Comparison of ENCODE assay signal across 1 cellular context in the genomic region with DNA sequence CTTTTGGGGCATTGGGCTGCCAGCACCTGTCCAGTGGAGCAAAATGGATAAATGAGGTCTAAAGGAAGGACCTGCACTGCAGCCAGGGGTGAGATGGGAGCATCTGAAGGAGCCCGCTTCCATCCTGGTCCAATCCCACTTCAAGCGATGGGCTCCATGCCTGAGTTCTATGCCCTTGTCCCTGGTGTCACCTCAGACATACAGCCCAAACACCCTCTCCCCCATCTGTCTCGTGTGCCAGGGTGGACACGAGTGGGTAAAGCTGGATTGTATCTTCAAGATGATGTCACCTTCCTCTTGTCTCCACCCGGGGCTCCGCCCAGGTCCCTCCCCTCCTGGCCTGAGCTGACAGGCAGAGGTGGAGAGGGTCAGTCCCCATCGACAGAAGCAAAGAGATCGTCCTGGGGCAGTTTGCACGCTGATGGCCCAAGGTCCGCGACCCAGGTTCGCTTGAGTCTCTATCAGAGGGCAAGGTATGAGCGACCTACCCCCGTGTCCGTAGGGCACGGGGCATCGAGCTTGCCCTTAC.
A peak's percentile ranks its signal among the peaks of the same experiment; 100 is the strongest.
TF ChIP-seq lines count a peak whose summit lies in the region.

No MANE protein-coding gene starts in this region.

TF ChIP-seq in HepG2, 621 proteins besides CTCF, POLR2A, EP300 and RAD21 (continues in another document):
- TF ChIP-seq NFIC (IDR thresholded peaks at IDR 0.05; ENCODE audit: low read length) = no peak
- TF ChIP-seq NBN (conservative IDR thresholded peaks at IDR 0.05) = no peak
- TF ChIP-seq ZNF160 (CRISPR knock-in tag; IDR thresholded peaks at IDR 0.05) = no peak
- no peak for TF ChIP-seq NCOR1 (IDR thresholded peaks at IDR 0.05; ENCODE audit: borderline replicate concordance, low read length)
- no peak for TF ChIP-seq PCBP1 (IDR thresholded peaks at IDR 0.05; ENCODE audit: borderline replicate concordance, low read depth, low read length)
- TF ChIP-seq, protein P1, sequence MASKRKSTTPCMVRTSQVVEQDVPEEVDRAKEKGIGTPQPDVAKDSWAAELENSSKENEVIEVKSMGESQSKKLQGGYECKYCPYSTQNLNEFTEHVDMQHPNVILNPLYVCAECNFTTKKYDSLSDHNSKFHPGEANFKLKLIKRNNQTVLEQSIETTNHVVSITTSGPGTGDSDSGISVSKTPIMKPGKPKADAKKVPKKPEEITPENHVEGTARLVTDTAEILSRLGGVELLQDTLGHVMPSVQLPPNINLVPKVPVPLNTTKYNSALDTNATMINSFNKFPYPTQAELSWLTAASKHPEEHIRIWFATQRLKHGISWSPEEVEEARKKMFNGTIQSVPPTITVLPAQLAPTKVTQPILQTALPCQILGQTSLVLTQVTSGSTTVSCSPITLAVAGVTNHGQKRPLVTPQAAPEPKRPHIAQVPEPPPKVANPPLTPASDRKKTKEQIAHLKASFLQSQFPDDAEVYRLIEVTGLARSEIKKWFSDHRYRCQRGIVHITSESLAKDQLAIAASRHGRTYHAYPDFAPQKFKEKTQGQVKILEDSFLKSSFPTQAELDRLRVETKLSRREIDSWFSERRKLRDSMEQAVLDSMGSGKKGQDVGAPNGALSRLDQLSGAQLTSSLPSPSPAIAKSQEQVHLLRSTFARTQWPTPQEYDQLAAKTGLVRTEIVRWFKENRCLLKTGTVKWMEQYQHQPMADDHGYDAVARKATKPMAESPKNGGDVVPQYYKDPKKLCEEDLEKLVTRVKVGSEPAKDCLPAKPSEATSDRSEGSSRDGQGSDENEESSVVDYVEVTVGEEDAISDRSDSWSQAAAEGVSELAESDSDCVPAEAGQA (IDR thresholded peaks at IDR 0.05; ENCODE audit: low read depth) = no peak
- TF ChIP-seq, protein P1 (CRISPR knock-in tag; IDR thresholded peaks at IDR 0.05; ENCODE audit: borderline replicate concordance) = no peak
- no peak for TF ChIP-seq SIX1 (CRISPR knock-in tag; IDR thresholded peaks at IDR 0.05; ENCODE audit: borderline replicate concordance)
- 0 out of 2 replicates have a peak, but pooled peaks have one; percentile 1 for TF ChIP-seq IRF2 (CRISPR knock-in tag; IDR thresholded peaks at IDR 0.05)
- no peak for TF ChIP-seq ZBTB25 (CRISPR knock-in tag; IDR thresholded peaks at IDR 0.05)
- TF ChIP-seq MEF2D (CRISPR knock-in tag; IDR thresholded peaks at IDR 0.05) = peak; percentile 16; the same call in 1 of the 2 replicates
- no peak for TF ChIP-seq ZNF253 (CRISPR knock-in tag; IDR thresholded peaks at IDR 0.05; ENCODE audit: borderline replicate concordance)
- TF ChIP-seq, protein P2, sequence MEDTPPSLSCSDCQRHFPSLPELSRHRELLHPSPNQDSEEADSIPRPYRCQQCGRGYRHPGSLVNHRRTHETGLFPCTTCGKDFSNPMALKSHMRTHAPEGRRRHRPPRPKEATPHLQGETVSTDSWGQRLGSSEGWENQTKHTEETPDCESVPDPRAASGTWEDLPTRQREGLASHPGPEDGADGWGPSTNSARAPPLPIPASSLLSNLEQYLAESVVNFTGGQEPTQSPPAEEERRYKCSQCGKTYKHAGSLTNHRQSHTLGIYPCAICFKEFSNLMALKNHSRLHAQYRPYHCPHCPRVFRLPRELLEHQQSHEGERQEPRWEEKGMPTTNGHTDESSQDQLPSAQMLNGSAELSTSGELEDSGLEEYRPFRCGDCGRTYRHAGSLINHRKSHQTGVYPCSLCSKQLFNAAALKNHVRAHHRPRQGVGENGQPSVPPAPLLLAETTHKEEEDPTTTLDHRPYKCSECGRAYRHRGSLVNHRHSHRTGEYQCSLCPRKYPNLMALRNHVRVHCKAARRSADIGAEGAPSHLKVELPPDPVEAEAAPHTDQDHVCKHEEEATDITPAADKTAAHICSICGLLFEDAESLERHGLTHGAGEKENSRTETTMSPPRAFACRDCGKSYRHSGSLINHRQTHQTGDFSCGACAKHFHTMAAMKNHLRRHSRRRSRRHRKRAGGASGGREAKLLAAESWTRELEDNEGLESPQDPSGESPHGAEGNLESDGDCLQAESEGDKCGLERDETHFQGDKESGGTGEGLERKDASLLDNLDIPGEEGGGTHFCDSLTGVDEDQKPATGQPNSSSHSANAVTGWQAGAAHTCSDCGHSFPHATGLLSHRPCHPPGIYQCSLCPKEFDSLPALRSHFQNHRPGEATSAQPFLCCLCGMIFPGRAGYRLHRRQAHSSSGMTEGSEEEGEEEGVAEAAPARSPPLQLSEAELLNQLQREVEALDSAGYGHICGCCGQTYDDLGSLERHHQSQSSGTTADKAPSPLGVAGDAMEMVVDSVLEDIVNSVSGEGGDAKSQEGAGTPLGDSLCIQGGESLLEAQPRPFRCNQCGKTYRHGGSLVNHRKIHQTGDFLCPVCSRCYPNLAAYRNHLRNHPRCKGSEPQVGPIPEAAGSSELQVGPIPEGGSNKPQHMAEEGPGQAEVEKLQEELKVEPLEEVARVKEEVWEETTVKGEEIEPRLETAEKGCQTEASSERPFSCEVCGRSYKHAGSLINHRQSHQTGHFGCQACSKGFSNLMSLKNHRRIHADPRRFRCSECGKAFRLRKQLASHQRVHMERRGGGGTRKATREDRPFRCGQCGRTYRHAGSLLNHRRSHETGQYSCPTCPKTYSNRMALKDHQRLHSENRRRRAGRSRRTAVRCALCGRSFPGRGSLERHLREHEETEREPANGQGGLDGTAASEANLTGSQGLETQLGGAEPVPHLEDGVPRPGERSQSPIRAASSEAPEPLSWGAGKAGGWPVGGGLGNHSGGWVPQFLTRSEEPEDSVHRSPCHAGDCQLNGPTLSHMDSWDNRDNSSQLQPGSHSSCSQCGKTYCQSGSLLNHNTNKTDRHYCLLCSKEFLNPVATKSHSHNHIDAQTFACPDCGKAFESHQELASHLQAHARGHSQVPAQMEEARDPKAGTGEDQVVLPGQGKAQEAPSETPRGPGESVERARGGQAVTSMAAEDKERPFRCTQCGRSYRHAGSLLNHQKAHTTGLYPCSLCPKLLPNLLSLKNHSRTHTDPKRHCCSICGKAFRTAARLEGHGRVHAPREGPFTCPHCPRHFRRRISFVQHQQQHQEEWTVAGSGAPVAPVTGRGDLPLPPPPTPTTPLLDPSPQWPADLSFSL (CRISPR knock-in tag; IDR thresholded peaks at IDR 0.05) = no peak
- TF ChIP-seq HDAC6 (IDR thresholded peaks at IDR 0.05; ENCODE audit: low read depth, low read length) = no peak
- TF ChIP-seq KAT2B (IDR thresholded peaks at IDR 0.05; ENCODE audit: borderline replicate concordance, low read depth, low read length) = no peak
- no peak for TF ChIP-seq HNF4G (IDR thresholded peaks at IDR 0.05; ENCODE audit: borderline replicate concordance, low read depth, low read length)
- no peak for TF ChIP-seq HNF4G (CRISPR knock-in tag; IDR thresholded peaks at IDR 0.05; ENCODE audit: borderline replicate concordance, low read depth)
- no peak for TF ChIP-seq BATF2 (CRISPR knock-in tag; IDR thresholded peaks at IDR 0.05)
- TF ChIP-seq, protein P3, sequence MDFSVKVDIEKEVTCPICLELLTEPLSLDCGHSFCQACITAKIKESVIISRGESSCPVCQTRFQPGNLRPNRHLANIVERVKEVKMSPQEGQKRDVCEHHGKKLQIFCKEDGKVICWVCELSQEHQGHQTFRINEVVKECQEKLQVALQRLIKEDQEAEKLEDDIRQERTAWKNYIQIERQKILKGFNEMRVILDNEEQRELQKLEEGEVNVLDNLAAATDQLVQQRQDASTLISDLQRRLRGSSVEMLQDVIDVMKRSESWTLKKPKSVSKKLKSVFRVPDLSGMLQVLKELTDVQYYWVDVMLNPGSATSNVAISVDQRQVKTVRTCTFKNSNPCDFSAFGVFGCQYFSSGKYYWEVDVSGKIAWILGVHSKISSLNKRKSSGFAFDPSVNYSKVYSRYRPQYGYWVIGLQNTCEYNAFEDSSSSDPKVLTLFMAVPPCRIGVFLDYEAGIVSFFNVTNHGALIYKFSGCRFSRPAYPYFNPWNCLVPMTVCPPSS (IDR thresholded peaks at IDR 0.05) = no peak
- no peak for TF ChIP-seq CHCHD3 (CRISPR knock-in tag; IDR thresholded peaks at IDR 0.05)
- TF ChIP-seq NR2F1 (CRISPR knock-in tag; IDR thresholded peaks at IDR 0.05) = no peak; a peak in 1 of 4 replicates
- TF ChIP-seq MXI1 (IDR thresholded peaks at IDR 0.05; ENCODE audit: borderline replicate concordance, low read depth, low read length) = no peak
- no peak; the same call in 1 of the 2 replicates for TF ChIP-seq ZNF230 (CRISPR knock-in tag; IDR thresholded peaks at IDR 0.05)
- TF ChIP-seq HDAC2 (CRISPR knock-in tag; IDR thresholded peaks at IDR 0.05) = no peak
- TF ChIP-seq ZNF552 (CRISPR knock-in tag; IDR thresholded peaks at IDR 0.05; ENCODE audit: borderline replicate concordance) = peak; percentile 75; the same call in 1 of the 2 replicates
- TF ChIP-seq ZMYM3 (CRISPR knock-in tag; IDR thresholded peaks at IDR 0.05) = no peak; the same call in 1 of the 2 replicates
- no peak; the same call in 1 of the 2 replicates for TF ChIP-seq SIN3A (IDR thresholded peaks at IDR 0.05; ENCODE audit: borderline replicate concordance, low read depth, low read length)
- no peak for TF ChIP-seq ZNF414 (CRISPR knock-in tag; IDR thresholded peaks at IDR 0.05)
- TF ChIP-seq SSRP1 (CRISPR knock-in tag; IDR thresholded peaks at IDR 0.05) = no peak
- TF ChIP-seq, protein P4, sequence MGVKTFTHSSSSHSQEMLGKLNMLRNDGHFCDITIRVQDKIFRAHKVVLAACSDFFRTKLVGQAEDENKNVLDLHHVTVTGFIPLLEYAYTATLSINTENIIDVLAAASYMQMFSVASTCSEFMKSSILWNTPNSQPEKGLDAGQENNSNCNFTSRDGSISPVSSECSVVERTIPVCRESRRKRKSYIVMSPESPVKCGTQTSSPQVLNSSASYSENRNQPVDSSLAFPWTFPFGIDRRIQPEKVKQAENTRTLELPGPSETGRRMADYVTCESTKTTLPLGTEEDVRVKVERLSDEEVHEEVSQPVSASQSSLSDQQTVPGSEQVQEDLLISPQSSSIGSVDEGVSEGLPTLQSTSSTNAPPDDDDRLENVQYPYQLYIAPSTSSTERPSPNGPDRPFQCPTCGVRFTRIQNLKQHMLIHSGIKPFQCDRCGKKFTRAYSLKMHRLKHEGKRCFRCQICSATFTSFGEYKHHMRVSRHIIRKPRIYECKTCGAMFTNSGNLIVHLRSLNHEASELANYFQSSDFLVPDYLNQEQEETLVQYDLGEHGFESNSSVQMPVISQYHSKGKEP (CRISPR knock-in tag; IDR thresholded peaks at IDR 0.05) = no peak
- TF ChIP-seq KLF15 (CRISPR knock-in tag; IDR thresholded peaks at IDR 0.05; ENCODE audit: borderline replicate concordance) = no peak
- TF ChIP-seq ZNF792 (CRISPR knock-in tag; IDR thresholded peaks at IDR 0.05) = no peak
- no peak for TF ChIP-seq CENPT (CRISPR knock-in tag; IDR thresholded peaks at IDR 0.05; ENCODE audit: low read depth)
- no peak; the same call in 1 of the 2 replicates for TF ChIP-seq ETV6 (CRISPR knock-in tag; conservative IDR thresholded peaks at IDR 0.05)
- no peak for TF ChIP-seq ZBTB1 (CRISPR knock-in tag; IDR thresholded peaks at IDR 0.05; ENCODE audit: borderline replicate concordance)
